In the genomic region with DNA sequence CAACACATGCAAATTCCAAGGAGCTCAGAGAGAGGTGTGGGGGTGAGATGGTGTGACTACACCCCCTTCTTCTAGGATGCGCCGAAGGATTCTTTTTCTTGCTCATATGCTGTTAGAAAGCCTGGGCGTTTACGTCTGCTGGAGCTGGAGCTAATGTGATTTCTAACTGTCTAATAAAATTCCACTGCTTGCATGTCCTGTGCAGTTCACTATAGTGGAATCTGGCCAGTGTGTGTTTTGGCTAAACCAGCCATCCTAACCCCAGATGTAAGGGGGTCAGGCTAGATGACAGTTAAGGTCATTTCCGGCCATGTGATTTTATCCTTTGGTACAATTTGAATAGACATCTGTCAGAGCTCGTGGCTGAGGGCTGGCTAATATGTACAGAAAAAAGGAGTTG, we compare ENCODE assay signal across 17 cellular contexts.
"Had no signal": no experiment of that assay in that cellular context is flagged by ENCODE, and none has a peak within 500 bp of the region (broad histone marks: within the 10 kb centered on the region; RNA-seq: fewer than 3 reads in every experiment).

No MANE protein-coding gene starts in this region.

- H3K9me3 Mint-ChIP-seq: activated CD4-positive, alpha-beta T cell treated with anti-CD3 and anti-CD28 coated beads, Interleukin-2, amount 10 ng/mL, durations not matched to agents 24 days and 14 days; activated T-cell treated with anti-CD3 and anti-CD28 coated beads, Interleukin-2, amount 50 U/mL, for 24 hours; natural killer cell treated with Interleukin-12 subunit alpha and Interleukin-12 subunit beta and Interleukin-15 and Interleukin-18, amount 100 ng/mL, for 72 hours had no signal

- H3K36me3 Mint-ChIP-seq: natural killer cell treated with Interleukin-12 subunit alpha and Interleukin-12 subunit beta and Interleukin-15 and Interleukin-18, amount 100 ng/mL, for 72 hours had no signal

- H3K36me3 ChIP-seq: ascending aorta, lower lobe of right lung had no signal

- ATAC-seq: activated CD8-positive, alpha-beta T cell treated with anti-CD3 and anti-CD28 coated beads, Interleukin-2, amount 10 ng/mL, durations not matched to agents 7 days and 5 days; lower lobe of right lung had no signal

- H3K27me3 ChIP-seq: ascending aorta, hepatocyte had no signal

- H3K79me2 ChIP-seq: hepatocyte had no signal

- H3K4me3 Mint-ChIP-seq: activated CD8-positive, alpha-beta T cell treated with anti-CD3 and anti-CD28 coated beads, Interleukin-2, amount 10 ng/mL, durations not matched to agents 7 days and 5 days; activated T-cell treated with anti-CD3 and anti-CD28 coated beads, Interleukin-2, amount 50 U/mL, for 24 hours had no signal

- H3K27ac Mint-ChIP-seq: activated T-cell treated with anti-CD3 and anti-CD28 coated beads, Interleukin-2, amount 50 U/mL, for 24 hours; natural killer cell treated with Interleukin-12 subunit alpha and Interleukin-12 subunit beta and Interleukin-15 and Interleukin-18, amount 100 ng/mL, for 72 hours had no signal

- H3K4me1 ChIP-seq: ascending aorta had no signal

- H3K27ac ChIP-seq: ascending aorta, hepatocyte, lower lobe of right lung had no signal

- H3K27me3 Mint-ChIP-seq: activated CD4-positive, alpha-beta T cell treated with anti-CD3 and anti-CD28 coated beads, Interleukin-2, amount 10 ng/mL, durations not matched to agents 24 days and 14 days; activated T-cell treated with anti-CD3 and anti-CD28 coated beads, Interleukin-2, amount 50 U/mL, for 24 hours had no signal

- FAIRE-seq: islet of Langerhans had no signal

- H3K4me2 ChIP-seq: hepatocyte had no signal

- H3K9me3 ChIP-seq: ascending aorta, lower lobe of right lung had no signal

- DNase-seq: activated CD8-positive, alpha-beta T cell treated with anti-CD3 and anti-CD28 coated beads, Interleukin-2, amount 10 ng/mL, durations not matched to agents 7 days and 5 days; activated naive CD4-positive, alpha-beta T cell treated with anti-CD3 and anti-CD28 coated beads, Interleukin-2, amount 50 U/mL, for 16 hours; activated T-cell treated with anti-CD3 and anti-CD28 coated beads, Interleukin-2, amount 50 U/mL, for 24 hours; cortex of kidney; effector CD4-positive, alpha-beta T cell; left cardiac atrium; lower lobe of right lung; stimulated activated CD4-positive, alpha-beta T cell treated with anti-CD3 and anti-CD28 coated beads, Interleukin-12 subunit alpha, Interleukin-12 subunit beta, amount 100 ng/mL, for 4 hours; stimulated activated CD4-positive, alpha-beta T cell treated with anti-CD3 and anti-CD28 coated beads, Interleukin-1b, Interleukin-23, amount 100 ng/mL, for 48 hours; stimulated activated CD8-positive, alpha-beta memory T cell treated with anti-CD3 and anti-CD28 coated beads, Interleukin-4, amount 100 ng/mL, for 48 hours; stimulated activated naive CD4-positive, alpha-beta T cell; T-helper 9 cell had no signal

- H2AFZ ChIP-seq: hepatocyte had no signal

- H3K4me3 ChIP-seq: ascending aorta, hepatocyte, lower lobe of right lung had no signal
